Comparison of ENCODE assay signal across 1 cellular context in the genomic region with DNA sequence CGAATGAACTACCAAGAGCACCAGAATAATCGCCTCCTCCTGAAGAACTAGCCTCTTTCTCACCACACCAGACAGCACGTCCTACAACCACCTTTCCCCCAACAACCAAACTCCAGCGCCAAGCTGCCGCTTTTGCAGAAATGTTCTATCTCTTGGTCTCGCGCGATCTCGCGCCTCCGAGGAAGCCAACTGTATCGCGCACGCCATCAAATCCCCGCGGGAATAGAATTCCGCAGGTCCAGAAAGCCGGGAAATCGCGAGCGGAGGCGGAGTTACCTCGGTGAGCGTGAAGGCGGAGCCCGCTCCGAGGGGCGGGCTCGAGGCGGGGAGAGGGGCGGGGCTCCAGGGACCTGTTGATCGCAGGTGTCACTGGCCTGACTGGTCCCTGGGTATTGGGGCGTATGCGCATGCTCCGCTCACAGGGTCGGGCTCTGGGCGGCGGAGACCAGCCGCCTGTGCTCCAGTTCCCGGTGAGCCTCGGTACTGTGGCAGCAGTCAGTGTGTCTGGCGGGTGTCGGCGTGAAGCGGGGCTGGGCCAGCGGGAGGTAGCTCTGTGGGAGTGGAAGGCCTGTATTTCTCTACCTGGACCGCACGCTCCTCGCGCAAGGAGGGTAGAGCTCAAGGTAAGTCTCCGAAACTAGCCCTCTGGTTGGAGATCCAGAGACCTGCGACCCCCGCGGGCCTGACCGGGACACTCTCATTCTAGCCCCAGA.
TF ChIP-seq lines count a peak whose summit lies in the region.

A gene (plus strand): TSS at position 463 of the 713 bp plus-strand sequence. CDS start 27,047 bp downstream, outside the sequence.

TF ChIP-seq in A549, 52 proteins besides CTCF, POLR2A, EP300 and RAD21 (continued from another document):
- TF ChIP-seq, protein P1, sequence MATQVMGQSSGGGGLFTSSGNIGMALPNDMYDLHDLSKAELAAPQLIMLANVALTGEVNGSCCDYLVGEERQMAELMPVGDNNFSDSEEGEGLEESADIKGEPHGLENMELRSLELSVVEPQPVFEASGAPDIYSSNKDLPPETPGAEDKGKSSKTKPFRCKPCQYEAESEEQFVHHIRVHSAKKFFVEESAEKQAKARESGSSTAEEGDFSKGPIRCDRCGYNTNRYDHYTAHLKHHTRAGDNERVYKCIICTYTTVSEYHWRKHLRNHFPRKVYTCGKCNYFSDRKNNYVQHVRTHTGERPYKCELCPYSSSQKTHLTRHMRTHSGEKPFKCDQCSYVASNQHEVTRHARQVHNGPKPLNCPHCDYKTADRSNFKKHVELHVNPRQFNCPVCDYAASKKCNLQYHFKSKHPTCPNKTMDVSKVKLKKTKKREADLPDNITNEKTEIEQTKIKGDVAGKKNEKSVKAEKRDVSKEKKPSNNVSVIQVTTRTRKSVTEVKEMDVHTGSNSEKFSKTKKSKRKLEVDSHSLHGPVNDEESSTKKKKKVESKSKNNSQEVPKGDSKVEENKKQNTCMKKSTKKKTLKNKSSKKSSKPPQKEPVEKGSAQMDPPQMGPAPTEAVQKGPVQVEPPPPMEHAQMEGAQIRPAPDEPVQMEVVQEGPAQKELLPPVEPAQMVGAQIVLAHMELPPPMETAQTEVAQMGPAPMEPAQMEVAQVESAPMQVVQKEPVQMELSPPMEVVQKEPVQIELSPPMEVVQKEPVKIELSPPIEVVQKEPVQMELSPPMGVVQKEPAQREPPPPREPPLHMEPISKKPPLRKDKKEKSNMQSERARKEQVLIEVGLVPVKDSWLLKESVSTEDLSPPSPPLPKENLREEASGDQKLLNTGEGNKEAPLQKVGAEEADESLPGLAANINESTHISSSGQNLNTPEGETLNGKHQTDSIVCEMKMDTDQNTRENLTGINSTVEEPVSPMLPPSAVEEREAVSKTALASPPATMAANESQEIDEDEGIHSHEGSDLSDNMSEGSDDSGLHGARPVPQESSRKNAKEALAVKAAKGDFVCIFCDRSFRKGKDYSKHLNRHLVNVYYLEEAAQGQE (IDR thresholded peaks at IDR 0.05) = peak; percentile 83
- no peak for TF ChIP-seq CBX2 (IDR thresholded peaks at IDR 0.05; ENCODE audit: borderline replicate concordance, low read depth)
- TF ChIP-seq MYC (IDR thresholded peaks at IDR 0.05; ENCODE audit: borderline replicate concordance, low read length) = no peak
- TF ChIP-seq GATA3 (IDR thresholded peaks at IDR 0.05; ENCODE audit: borderline replicate concordance) = peak; percentile 56; the same call in 1 of the 2 replicates
- no peak for TF ChIP-seq POLR2AphosphoS2 (conservative IDR thresholded peaks at IDR 0.05; ENCODE audit: low read length)
- TF ChIP-seq, protein P2, sequence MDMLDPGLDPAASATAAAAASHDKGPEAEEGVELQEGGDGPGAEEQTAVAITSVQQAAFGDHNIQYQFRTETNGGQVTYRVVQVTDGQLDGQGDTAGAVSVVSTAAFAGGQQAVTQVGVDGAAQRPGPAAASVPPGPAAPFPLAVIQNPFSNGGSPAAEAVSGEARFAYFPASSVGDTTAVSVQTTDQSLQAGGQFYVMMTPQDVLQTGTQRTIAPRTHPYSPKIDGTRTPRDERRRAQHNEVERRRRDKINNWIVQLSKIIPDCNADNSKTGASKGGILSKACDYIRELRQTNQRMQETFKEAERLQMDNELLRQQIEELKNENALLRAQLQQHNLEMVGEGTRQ (IDR thresholded peaks at IDR 0.05) = no peak
- no peak for TF ChIP-seq BHLHE40 (IDR thresholded peaks at IDR 0.05; ENCODE audit: low read depth, low read length)
- TF ChIP-seq TP53 (CRISPR knock-in tag; IDR thresholded peaks at IDR 0.05) = 0 out of 2 replicates have a peak, but pooled peaks have one; percentile 36
- TF ChIP-seq, protein P3, sequence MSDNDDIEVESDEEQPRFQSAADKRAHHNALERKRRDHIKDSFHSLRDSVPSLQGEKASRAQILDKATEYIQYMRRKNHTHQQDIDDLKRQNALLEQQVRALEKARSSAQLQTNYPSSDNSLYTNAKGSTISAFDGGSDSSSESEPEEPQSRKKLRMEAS (IDR thresholded peaks at IDR 0.05) = peak; percentile 58
- TF ChIP-seq, protein P4, sequence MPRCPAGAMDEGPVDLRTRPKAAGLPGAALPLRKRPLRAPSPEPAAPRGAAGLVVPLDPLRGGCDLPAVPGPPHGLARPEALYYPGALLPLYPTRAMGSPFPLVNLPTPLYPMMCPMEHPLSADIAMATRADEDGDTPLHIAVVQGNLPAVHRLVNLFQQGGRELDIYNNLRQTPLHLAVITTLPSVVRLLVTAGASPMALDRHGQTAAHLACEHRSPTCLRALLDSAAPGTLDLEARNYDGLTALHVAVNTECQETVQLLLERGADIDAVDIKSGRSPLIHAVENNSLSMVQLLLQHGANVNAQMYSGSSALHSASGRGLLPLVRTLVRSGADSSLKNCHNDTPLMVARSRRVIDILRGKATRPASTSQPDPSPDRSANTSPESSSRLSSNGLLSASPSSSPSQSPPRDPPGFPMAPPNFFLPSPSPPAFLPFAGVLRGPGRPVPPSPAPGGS (IDR thresholded peaks at IDR 0.05) = peak; percentile 88
- TF ChIP-seq KDM5A (IDR thresholded peaks at IDR 0.05) = no peak
- peak; percentile 65 for TF ChIP-seq PHF8 (IDR thresholded peaks at IDR 0.05; ENCODE audit: borderline replicate concordance, low read depth)
- TF ChIP-seq JUN (IDR thresholded peaks at IDR 0.05) = peak; percentile 58 to 70; a peak in 4 of 5 replicates
- TF ChIP-seq, protein P5, sequence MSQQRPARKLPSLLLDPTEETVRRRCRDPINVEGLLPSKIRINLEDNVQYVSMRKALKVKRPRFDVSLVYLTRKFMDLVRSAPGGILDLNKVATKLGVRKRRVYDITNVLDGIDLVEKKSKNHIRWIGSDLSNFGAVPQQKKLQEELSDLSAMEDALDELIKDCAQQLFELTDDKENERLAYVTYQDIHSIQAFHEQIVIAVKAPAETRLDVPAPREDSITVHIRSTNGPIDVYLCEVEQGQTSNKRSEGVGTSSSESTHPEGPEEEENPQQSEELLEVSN (IDR thresholded peaks at IDR 0.05; ENCODE audit: borderline replicate concordance, low read depth) = 0 out of 2 replicates have a peak, but pooled peaks have one; percentile 49
